8 cellular contexts compared by ENCODE assay signal in the genomic region with DNA sequence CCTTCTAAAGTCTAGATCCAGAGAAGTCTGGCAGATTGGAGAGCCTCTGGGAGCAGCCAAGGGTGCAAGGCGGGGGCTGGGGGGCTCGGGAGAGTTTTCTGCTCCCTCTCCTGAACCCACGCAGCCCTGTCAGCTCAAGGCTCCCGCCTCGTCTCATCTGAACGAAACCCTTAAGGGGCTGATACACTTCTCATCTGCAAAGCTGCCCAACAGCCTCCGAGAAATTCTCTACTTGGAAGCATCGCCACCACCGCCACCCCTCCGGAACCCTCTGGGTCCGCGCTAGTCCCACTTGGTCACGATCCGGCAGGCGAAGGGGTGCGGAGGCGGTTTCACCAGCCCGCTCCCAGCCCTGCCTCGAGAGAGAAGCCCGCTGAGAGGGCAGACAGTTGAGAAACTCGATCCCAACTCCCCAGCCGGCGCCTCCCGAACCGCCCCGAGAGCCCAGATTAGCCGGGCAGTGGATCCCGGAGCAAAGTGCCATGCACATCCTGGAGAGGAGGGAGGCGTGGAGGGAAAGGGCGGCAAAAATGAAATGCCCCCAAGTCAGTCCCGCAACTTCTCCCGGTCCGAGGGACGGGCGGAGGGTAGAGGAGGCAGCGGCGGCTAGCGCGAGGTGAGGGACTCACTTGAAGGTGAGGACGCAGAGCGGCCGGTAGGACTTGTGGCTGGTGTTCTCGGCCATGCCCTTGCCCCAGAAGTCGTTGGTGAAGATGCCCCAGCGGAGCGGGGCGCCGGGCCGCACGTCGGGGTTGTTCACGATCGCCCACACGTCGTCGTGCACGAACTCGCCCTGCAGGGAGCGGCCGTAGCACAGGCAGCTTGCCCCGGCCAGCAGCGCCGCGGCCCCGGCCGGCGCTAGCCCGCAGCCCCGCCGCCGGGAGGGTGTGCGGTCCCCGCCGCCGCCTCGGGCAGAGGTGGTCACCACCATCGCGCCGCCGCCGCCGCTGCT. TPM values are rescaled to one million over a fixed set of nuclear protein-coding genes. Genes with fewer than 3 reads are reported as not detected.
DNase-seq lines count a peak whose midpoint lies in the region; ATAC-seq and TF ChIP-seq lines count a peak whose summit lies in the region.

No MANE protein-coding gene starts in this region.

- CTCF ChIA-PET in IMR-90 (lab: Yijun Ruan, JAX), result interaction anchor here (1.5 kb wide), 1 partner anchor 12 kb away, joined by 3 read pairs; no protein-coding TSS in a partner anchor

- H4K91ac ChIP-seq in IMR-90 (ENCODE audit: insufficient read depth, low read depth, low read length), result peak overlapping the region; percentile 68

- peak overlapping the region; percentile 70 for H3K56ac ChIP-seq in IMR-90 (ENCODE audit: extremely low read depth, insufficient read depth, low read length)

- peak overlapping the region; percentile 7; the same call in 1 of the 2 replicates for H2AK5ac ChIP-seq in IMR-90 (ENCODE audit: low read depth, low read length)

- intact Hi-C loops in IMR-90 (cut with micrococcal nuclease), result loop anchor here (1.0 to 10.0 kb wide), 5 partner anchors 44 to 1019 kb away; no protein-coding TSS in a partner anchor

- H2BK5ac ChIP-seq in IMR-90 (ENCODE audit: low read depth, low read length, poor library complexity, severe bottlenecking), result peak overlapping the region; percentile 77

- H2AFZ ChIP-seq in IMR-90 (replicated peaks; ENCODE audit: low read length, poor library complexity), result peak overlapping the region; percentile 80

- in situ Hi-C loops in IMR-90 (cut with MboI; ENCODE audit: low sequenced_read_pairs), result loop anchor here (10.0 kb wide), 1 partner anchor 238 kb away; no protein-coding TSS in a partner anchor

- dilution Hi-C loops in IMR-90 (cut with HindIII; ENCODE audit: low sequenced_read_pairs, unreplicated experiment), result no loop called here

- BruUV-seq in IMR-90 (replicated peaks; lab: Mats Ljungman, UMichigan), result TSS peak; percentile 75

- TF ChIP-seq CTCF in IMR-90 (conservative IDR thresholded peaks at IDR 0.05; ENCODE audit: low read depth, low read length), result no peak

- DNase-seq in AG08396 (ENCODE audit: low spot score), result peak; percentile 57
- DNase-seq in IMR-90, result peak; percentile 31
- peak; percentile 47 for DNase-seq in amniotic epithelial cell (ENCODE audit: low read depth)
- no peak for DNase-seq in skeletal muscle cell (ENCODE audit: low read depth)
- DNase-seq in DMS114 treated with DMSO at 0.1 percent for 48 hours (lab: John Stamatoyannopoulos, UW; ENCODE audit: unreplicated experiment), result no peak
- no peak for DNase-seq in H4 (ENCODE audit: low spot score)

- peak overlapping the region; percentile 70; the same call in 1 of the 2 replicates for H2BK120ac ChIP-seq in IMR-90 (ENCODE audit: low read depth, low read length)

- H3K9ac ChIP-seq in IMR-90 (ENCODE audit: low read depth, low read length), result peak overlapping the region; percentile 86

- H3K4me3 ChIP-seq in IMR-90 (ENCODE audit: insufficient read depth, low read depth, low read length) (peak overlapping the region; percentile 95), iPS-11a (ENCODE audit: low read depth, low read length) (peak overlapping the region; percentile 71), skeletal muscle cell (ENCODE audit: low read depth, low read length) (peak overlapping the region; percentile 79)

- peaks cover 4% of the 10 kb centered on the region for H3K4me1 ChIP-seq in IMR-90 (ENCODE audit: control insufficient read depth, insufficient read depth, low read length)

- POLR2A ChIA-PET in IMR-90 (lab: Charles Lee; ENCODE audit: unreplicated experiment), result no interaction called here

- peak overlapping the region; percentile 60 for H3K14ac ChIP-seq in IMR-90 (replicated peaks; ENCODE audit: low read depth, low read length)

- peaks cover 8 to 31% of the 10 kb centered on the region in 2 experiments; a peak in 3 of 4 replicates for H3K79me1 ChIP-seq in IMR-90 (ENCODE audit: low read depth in 1 of 2, low read length in 2 of 2)

- TF ChIP-seq POLR2A in IMR-90 (IDR thresholded peaks at IDR 0.05; ENCODE audit: low read depth, low read length), result no peak

- peak; percentile 17 for ATAC-seq in GM19397 (IDR thresholded peaks at IDR 0.05; ENCODE audit: unreplicated experiment)
- ATAC-seq in IMR-90 (ENCODE audit: low read depth), result peak; percentile 36

- H3K36me3 ChIP-seq in IMR-90 (ENCODE audit: control insufficient read depth, insufficient read depth, low read length), result peaks cover 2% of the 10 kb centered on the region; the same call in 1 of the 2 replicates

- peak overlapping the region; percentile 81 for H3K18ac ChIP-seq in IMR-90 (ENCODE audit: low read depth, low read length)

- H3K23ac ChIP-seq in IMR-90 (ENCODE audit: low read depth, low read length), result peak overlapping the region; percentile 76

- H4K5ac ChIP-seq in IMR-90 (ENCODE audit: low read depth, low read length), result peak overlapping the region; percentile 22

- peak overlapping the region; percentile 73 for H3K4me2 ChIP-seq in IMR-90 (ENCODE audit: low read depth, low read length)

- H3K27ac ChIP-seq in IMR-90 (ENCODE audit: insufficient read depth, low read length), result peak overlapping the region; percentile 89

- peak overlapping the region; percentile 32 to 69; a peak in 3 of 4 replicates for H4K8ac ChIP-seq in IMR-90 (ENCODE audit: low read depth in 2 of 2, low read length in 2 of 2)

- peak overlapping the region; percentile 47; the same call in 1 of the 3 replicates for H2BK15ac ChIP-seq in IMR-90 (ENCODE audit: low read depth, low read length)

- peaks cover 24% of the 10 kb centered on the region for H4K20me1 ChIP-seq in IMR-90 (ENCODE audit: insufficient read depth, low read length)

- no peaks in the 10 kb centered on the region for H3K9me1 ChIP-seq in IMR-90 (ENCODE audit: insufficient read depth, low read length)

- H3K27me3 ChIP-seq in IMR-90 (ENCODE audit: control insufficient read depth, insufficient read depth, low read length), result peaks cover 6% of the 10 kb centered on the region; the same call in 1 of the 2 replicates

- 0% methylated on average over 39 of the region's 82 CpGs; no CpG with 5 or more reads in 1 of the 2 experiments for WGBS in IMR-90 (ENCODE audit: extremely low coverage in 2 of 2, insufficient read length in 1 of 2), 2 experiments

- no peaks in the 10 kb centered on the region; the same call in 1 of the 2 replicates for H3K9me3 ChIP-seq in IMR-90 (ENCODE audit: control insufficient read depth, insufficient read depth, low read length)

- peak overlapping the region; percentile 65 for H3K4ac ChIP-seq in IMR-90 (ENCODE audit: low read depth, low read length)

- peak overlapping the region; percentile 60 for H2AK9ac ChIP-seq in IMR-90 (replicated peaks; ENCODE audit: low read depth, low read length, poor library complexity)

- peak overlapping the region; percentile 38 for H2BK20ac ChIP-seq in IMR-90 (ENCODE audit: low read depth, low read length)

- TF ChIP-seq RAD21 in IMR-90 (IDR thresholded peaks at IDR 0.05; ENCODE audit: low read length), result no peak

TF ChIP-seq in IMR-90, 13 proteins besides CTCF, POLR2A, EP300 and RAD21:
- TF ChIP-seq, protein P1, sequence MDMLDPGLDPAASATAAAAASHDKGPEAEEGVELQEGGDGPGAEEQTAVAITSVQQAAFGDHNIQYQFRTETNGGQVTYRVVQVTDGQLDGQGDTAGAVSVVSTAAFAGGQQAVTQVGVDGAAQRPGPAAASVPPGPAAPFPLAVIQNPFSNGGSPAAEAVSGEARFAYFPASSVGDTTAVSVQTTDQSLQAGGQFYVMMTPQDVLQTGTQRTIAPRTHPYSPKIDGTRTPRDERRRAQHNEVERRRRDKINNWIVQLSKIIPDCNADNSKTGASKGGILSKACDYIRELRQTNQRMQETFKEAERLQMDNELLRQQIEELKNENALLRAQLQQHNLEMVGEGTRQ (IDR thresholded peaks at IDR 0.05; ENCODE audit: low read depth, low read length), result no peak
- TF ChIP-seq SMC3 (IDR thresholded peaks at IDR 0.05; ENCODE audit: low read depth, low read length), result no peak
- TF ChIP-seq CHD1 (IDR thresholded peaks at IDR 0.05; ENCODE audit: low read depth, low read length), result no peak
- TF ChIP-seq BHLHE40 (IDR thresholded peaks at IDR 0.05; ENCODE audit: low read depth, low read length), result 0 out of 2 replicates have a peak, but pooled peaks have one; percentile 10
- TF ChIP-seq, protein P2, sequence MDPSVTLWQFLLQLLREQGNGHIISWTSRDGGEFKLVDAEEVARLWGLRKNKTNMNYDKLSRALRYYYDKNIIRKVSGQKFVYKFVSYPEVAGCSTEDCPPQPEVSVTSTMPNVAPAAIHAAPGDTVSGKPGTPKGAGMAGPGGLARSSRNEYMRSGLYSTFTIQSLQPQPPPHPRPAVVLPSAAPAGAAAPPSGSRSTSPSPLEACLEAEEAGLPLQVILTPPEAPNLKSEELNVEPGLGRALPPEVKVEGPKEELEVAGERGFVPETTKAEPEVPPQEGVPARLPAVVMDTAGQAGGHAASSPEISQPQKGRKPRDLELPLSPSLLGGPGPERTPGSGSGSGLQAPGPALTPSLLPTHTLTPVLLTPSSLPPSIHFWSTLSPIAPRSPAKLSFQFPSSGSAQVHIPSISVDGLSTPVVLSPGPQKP (IDR thresholded peaks at IDR 0.05; ENCODE audit: borderline replicate concordance, low read depth, low read length), result no peak
- TF ChIP-seq NFE2L2 (IDR thresholded peaks at IDR 0.05; ENCODE audit: low read depth, low read length), result no peak
- TF ChIP-seq RFX5 (IDR thresholded peaks at IDR 0.05; ENCODE audit: low read depth, low read length), result no peak
- TF ChIP-seq MXI1 (IDR thresholded peaks at IDR 0.05; ENCODE audit: borderline replicate concordance, low read depth, low read length), result 0 out of 2 replicates have a peak, but pooled peaks have one; percentile 21

RNA-seq across cellular contexts. Expression of a gene that starts 0.6 kb away (rescaled TPM):
- 31.9 and 36.4 TPM in 2 replicates for total RNA-seq in IMR-90 (2012; rRNA removed)
- polyA plus RNA-seq in IMR-90 (2012; rRNA removed), result 10.6 and 12.5 TPM in 2 replicates
- 6.4 and 7.7 TPM in 2 replicates for polyA plus RNA-seq in IMR-90 (2012; cell fraction: cytosol; rRNA removed)
- 4.2 and 12.2 TPM in 2 replicates for polyA plus RNA-seq in IMR-90 (2012; cell fraction: nucleus; rRNA removed; ENCODE audit: low replicate concordance)
- total RNA-seq in H4 (2014; rRNA removed; shearing (Covaris generic)), result 9.3 and 14.0 TPM in 2 replicates

Comparison
In these comparisons a context has a peak if more than half of its experiments do, and no peak if none do; other contexts are left out.
1. DNase-seq: peak in AG08396 (single experiment), IMR-90 (single experiment) and amniotic epithelial cell (single experiment); none in skeletal muscle cell (single experiment), DMS114 treated with DMSO at 0.1 percent for 48 hours (single experiment) and H4 (single experiment).
2. Peak in every context shown above with its lines, with median percentiles within 50 percentile points of each other: H3K4me3 ChIP-seq.